ENCODE assay signal across 27 cellular contexts in the genomic region with DNA sequence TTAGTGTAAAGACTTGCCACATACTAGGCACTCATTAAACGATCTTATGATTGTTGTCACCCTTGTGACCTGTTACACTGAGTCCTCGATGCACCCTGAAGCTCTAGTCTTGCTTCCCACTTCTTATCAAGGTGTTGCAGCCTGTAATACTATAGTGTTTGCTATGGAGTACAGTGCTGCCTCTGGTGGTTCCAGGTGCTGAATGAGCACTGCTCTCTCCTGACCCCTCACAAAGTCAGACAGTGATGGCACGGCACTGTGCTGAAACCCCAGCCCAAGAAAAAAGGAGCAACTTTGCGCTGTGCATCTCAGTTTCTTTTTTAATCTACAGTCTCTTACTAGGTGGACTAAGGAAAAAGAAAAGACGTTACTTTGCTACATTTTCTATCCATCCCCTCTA.
"Had no signal": no experiment of that assay in that cellular context is flagged by ENCODE, and none has a peak within 500 bp of the region (broad histone marks: within the 10 kb centered on the region; RNA-seq: fewer than 3 reads in every experiment).

No MANE protein-coding gene starts in this region.

- H3K36me3 Mint-ChIP-seq: activated naive CD4-positive, alpha-beta T cell treated with anti-CD3 and anti-CD28 coated beads, Interleukin-2, amount 10 ng/mL, durations not matched to agents 7 days and 5 days; activated naive CD4-positive, alpha-beta T cell treated with anti-CD3 and anti-CD28 coated beads, Interleukin-2, amount 50 U/mL, for 72 hours; activated naive CD8-positive, alpha-beta T cell treated with anti-CD3 and anti-CD28 coated beads, Interleukin-2, amount 10 ng/mL, durations not matched to agents 7 days and 5 days; brain had no signal

- H3K4me3 Mint-ChIP-seq: activated CD4-positive, alpha-beta memory T cell treated with anti-CD3 and anti-CD28 coated beads, Interleukin-2, amount 10 ng/mL, durations not matched to agents 7 days and 5 days; activated CD4-positive, alpha-beta T cell treated with anti-CD3 and anti-CD28 coated beads, Interleukin-2, amount 10 ng/mL, durations not matched to agents 7 days and 5 days; activated naive CD4-positive, alpha-beta T cell treated with anti-CD3 and anti-CD28 coated beads, Interleukin-2, amount 10 ng/mL, durations not matched to agents 7 days and 5 days; activated naive CD8-positive, alpha-beta T cell treated with anti-CD3 and anti-CD28 coated beads, Interleukin-2, amount 10 ng/mL, durations not matched to agents 7 days and 5 days; activated T-cell treated with anti-CD3 and anti-CD28 coated beads, Interleukin-2, amount 50 U/mL, for 24 hours; activated T-cell treated with anti-CD3 and anti-CD28 coated beads, Interleukin-2, amount 50 U/mL, for 72 hours; brain had no signal

- H3K9me3 Mint-ChIP-seq: activated CD4-positive, alpha-beta memory T cell treated with anti-CD3 and anti-CD28 coated beads, Interleukin-2, amount 10 ng/mL, durations not matched to agents 7 days and 5 days; activated CD4-positive, alpha-beta T cell treated with anti-CD3 and anti-CD28 coated beads, Interleukin-2, amount 10 ng/mL, durations not matched to agents 7 days and 5 days; activated naive CD4-positive, alpha-beta T cell treated with anti-CD3 and anti-CD28 coated beads, Interleukin-2, amount 10 ng/mL, durations not matched to agents 7 days and 5 days; activated naive CD8-positive, alpha-beta T cell treated with anti-CD3 and anti-CD28 coated beads, Interleukin-2, amount 10 ng/mL, durations not matched to agents 7 days and 5 days; activated T-cell treated with anti-CD3 and anti-CD28 coated beads, Interleukin-2, amount 50 U/mL, for 24 hours; activated T-cell treated with anti-CD3 and anti-CD28 coated beads, Interleukin-2, amount 50 U/mL, for 72 hours; brain had no signal

- ATAC-seq: activated naive CD4-positive, alpha-beta T cell treated with anti-CD3 and anti-CD28 coated beads, Interleukin-2, amount 50 U/mL, for 72 hours; activated T-cell treated with anti-CD3 and anti-CD28 coated beads, Interleukin-2, amount 50 U/mL, for 72 hours; esophagus mucosa had no signal

- H3K9me3 ChIP-seq: ascending aorta, breast epithelium, colonic mucosa had no signal

- H3K27me3 ChIP-seq: ascending aorta, breast epithelium, cardiac muscle cell, colonic mucosa had no signal

- H3K4me1 ChIP-seq: breast epithelium, colonic mucosa had no signal

- H3K36me3 ChIP-seq: ascending aorta, breast epithelium, cardiac muscle cell, colonic mucosa had no signal

- H3K27me3 Mint-ChIP-seq: activated CD4-positive, alpha-beta memory T cell treated with anti-CD3 and anti-CD28 coated beads, Interleukin-2, amount 10 ng/mL, durations not matched to agents 7 days and 5 days; activated T-cell treated with anti-CD3 and anti-CD28 coated beads, Interleukin-2, amount 50 U/mL, for 24 hours; brain had no signal

- FAIRE-seq: frontal cortex had no signal

- H3K27ac ChIP-seq: ascending aorta, breast epithelium, cardiac muscle cell, colonic mucosa had no signal

- DNase-seq: activated CD4-positive, alpha-beta memory T cell treated with anti-CD3 and anti-CD28 coated beads, Interleukin-2, amount 10 ng/mL, durations not matched to agents 7 days and 5 days; activated CD4-positive, alpha-beta T cell treated with anti-CD3 and anti-CD28 coated beads for 1 hour; activated CD4-positive, alpha-beta T cell treated with anti-CD3 and anti-CD28 coated beads for 4 hours; activated CD4-positive, alpha-beta T cell treated with anti-CD3 and anti-CD28 coated beads, Interleukin-2, amount 10 ng/mL, durations not matched to agents 7 days and 5 days; activated CD4-positive, alpha-beta T cell treated with anti-CD3 and anti-CD28 coated beads, Interleukin-2, amount 50 U/mL, for 4 hours; activated CD8-positive, alpha-beta memory T cell treated with anti-CD3 and anti-CD28 coated beads, Interleukin-2, amount 50 U/mL, for 48 hours; activated gamma-delta T cell; activated naive CD4-positive, alpha-beta T cell; activated naive CD4-positive, alpha-beta T cell treated with anti-CD3 and anti-CD28 coated beads, Interleukin-2, amount 10 ng/mL, durations not matched to agents 7 days and 5 days; activated naive CD8-positive, alpha-beta T cell treated with anti-CD3 and anti-CD28 coated beads, Interleukin-2, amount 10 ng/mL, durations not matched to agents 7 days and 5 days; activated T-cell treated with anti-CD3 and anti-CD28 coated beads for 4 hours; activated T-cell treated with anti-CD3 and anti-CD28 coated beads, Interleukin-2, amount 50 U/mL, for 24 hours; activated T-cell treated with anti-CD3 and anti-CD28 coated beads, Interleukin-2, amount 50 U/mL, for 72 hours; central memory CD4-positive, alpha-beta T cell; cerebellar nuclear complex; colonic mucosa; effector CD8-positive, alpha-beta T cell; foreskin fibroblast; head of caudate nucleus; hippocampal formation had no signal

- H3K4me3 ChIP-seq: ascending aorta, breast epithelium, cardiac muscle cell, colonic mucosa had no signal

- H3K4me1 Mint-ChIP-seq: activated CD4-positive, alpha-beta memory T cell treated with anti-CD3 and anti-CD28 coated beads, Interleukin-2, amount 10 ng/mL, durations not matched to agents 7 days and 5 days; activated CD4-positive, alpha-beta T cell treated with anti-CD3 and anti-CD28 coated beads, Interleukin-2, amount 10 ng/mL, durations not matched to agents 7 days and 5 days; activated naive CD4-positive, alpha-beta T cell treated with anti-CD3 and anti-CD28 coated beads, Interleukin-2, amount 10 ng/mL, durations not matched to agents 7 days and 5 days; activated naive CD8-positive, alpha-beta T cell treated with anti-CD3 and anti-CD28 coated beads, Interleukin-2, amount 10 ng/mL, durations not matched to agents 7 days and 5 days; brain had no signal

- H3K27ac Mint-ChIP-seq: activated CD4-positive, alpha-beta memory T cell treated with anti-CD3 and anti-CD28 coated beads, Interleukin-2, amount 10 ng/mL, durations not matched to agents 7 days and 5 days; activated CD4-positive, alpha-beta T cell treated with anti-CD3 and anti-CD28 coated beads, Interleukin-2, amount 10 ng/mL, durations not matched to agents 7 days and 5 days; activated naive CD4-positive, alpha-beta T cell treated with anti-CD3 and anti-CD28 coated beads, Interleukin-2, amount 10 ng/mL, durations not matched to agents 7 days and 5 days; activated naive CD4-positive, alpha-beta T cell treated with anti-CD3 and anti-CD28 coated beads, Interleukin-2, amount 50 U/mL, for 72 hours; activated naive CD8-positive, alpha-beta T cell treated with anti-CD3 and anti-CD28 coated beads, Interleukin-2, amount 10 ng/mL, durations not matched to agents 7 days and 5 days; activated T-cell treated with anti-CD3 and anti-CD28 coated beads, Interleukin-2, amount 50 U/mL, for 24 hours; activated T-cell treated with anti-CD3 and anti-CD28 coated beads, Interleukin-2, amount 50 U/mL, for 72 hours; brain had no signal
